ENCODE assay signal across 8 cellular contexts in genomic region chr2:65129276-65129612, GRCh38. TPM values are rescaled to one million over a fixed set of nuclear protein-coding genes. Genes with fewer than 3 reads are reported as not detected.
DNase-seq lines count a peak whose midpoint lies in the region; ATAC-seq, FAIRE-seq and TF ChIP-seq lines count a peak whose summit lies in the region.

No MANE protein-coding gene starts in this region.

- H3K27ac ChIP-seq in left ventricle myocardium inferior (replicated peaks): peak overlapping the region; percentile 97
- H3K27ac ChIP-seq in skin epidermis: peak overlapping the region; percentile 89 to 99 (median 97)

- no peak for TF ChIP-seq CTCF in left ventricle myocardium inferior (IDR thresholded peaks at IDR 0.05; ENCODE audit: borderline replicate concordance)

- no peak for FAIRE-seq in urothelium cell line (lab: Jason Lieb, UNC)

- peaks cover 46% of the 10 kb centered on the region for H3K4me1 Mint-ChIP-seq in activated CD8-positive, alpha-beta memory T cell treated with anti-CD3 and anti-CD28 coated beads, Interleukin-2, amount 10 ng/mL, durations not matched to agents 7 days and 5 days
- peaks cover 45% of the 10 kb centered on the region for H3K4me1 Mint-ChIP-seq in activated CD4-positive, alpha-beta memory T cell treated with anti-CD3 and anti-CD28 coated beads, Interleukin-2, amount 10 ng/mL, durations not matched to agents 7 days and 5 days

- DNase-seq in activated CD8-positive, alpha-beta memory T cell treated with anti-CD3 and anti-CD28 coated beads, Interleukin-2, amount 10 ng/mL, durations not matched to agents 7 days and 5 days: no peak
- no peak for DNase-seq in activated CD8-positive, alpha-beta memory T cell treated with anti-CD3 and anti-CD28 coated beads for 24 hours
- DNase-seq in activated CD4-positive, alpha-beta memory T cell treated with anti-CD3 and anti-CD28 coated beads, Interleukin-2, amount 10 ng/mL, durations not matched to agents 7 days and 5 days: no peak
- no peak for DNase-seq in left ventricle myocardium inferior
- no peak for DNase-seq in NCI-H1105 (lab: John Stamatoyannopoulos, UW)
- DNase-seq in urothelium cell line (ENCODE audit: low spot score): no peak

- no peaks in the 10 kb centered on the region for H3K27me3 ChIP-seq in left ventricle myocardium inferior (ENCODE audit: low read depth)

- H3K4me3 Mint-ChIP-seq in activated CD8-positive, alpha-beta memory T cell treated with anti-CD3 and anti-CD28 coated beads, Interleukin-2, amount 10 ng/mL, durations not matched to agents 7 days and 5 days: peak overlapping the region; percentile 95
- H3K4me3 Mint-ChIP-seq in activated CD4-positive, alpha-beta memory T cell treated with anti-CD3 and anti-CD28 coated beads, Interleukin-2, amount 10 ng/mL, durations not matched to agents 7 days and 5 days: peak overlapping the region; percentile 99

- intact Hi-C loops in left ventricle myocardium inferior (cut with micrococcal nuclease): loop anchor here (5.0 kb wide), 1 partner anchor 57 kb away; no protein-coding TSS in a partner anchor

- POLR2A ChIA-PET in activated CD4-positive, alpha-beta memory T cell treated with anti-CD3 and anti-CD28 coated beads, Interleukin-2, amount 10 ng/mL, durations not matched to agents 7 days and 5 days (lab: Charles Lee): interaction anchor here (0.6 to 3.6 kb wide), 31 partner anchors 10 to 1273 kb away, joined by 3 to 73 read pairs (median 5); partner anchors contain the start of genes ACTR2, AFTPH and CEP68

- no peaks in the 10 kb centered on the region for H3K27me3 Mint-ChIP-seq in activated CD8-positive, alpha-beta memory T cell treated with anti-CD3 and anti-CD28 coated beads, Interleukin-2, amount 10 ng/mL, durations not matched to agents 7 days and 5 days
- peaks cover 9% of the 10 kb centered on the region for H3K27me3 Mint-ChIP-seq in activated CD4-positive, alpha-beta memory T cell treated with anti-CD3 and anti-CD28 coated beads, Interleukin-2, amount 10 ng/mL, durations not matched to agents 7 days and 5 days

- no peak for ATAC-seq in activated CD8-positive, alpha-beta memory T cell treated with anti-CD3 and anti-CD28 coated beads, Interleukin-2, amount 10 ng/mL, durations not matched to agents 7 days and 5 days
- ATAC-seq in HG03196 (IDR thresholded peaks at IDR 0.05; ENCODE audit: unreplicated experiment): no peak

- H3K4me3 ChIP-seq in left ventricle myocardium inferior (peak overlapping the region; percentile 93), skin epidermis (peak overlapping the region; percentile 90 to 97 (median 93))

- H3K9me3 ChIP-seq in left ventricle myocardium inferior (replicated peaks): no peaks in the 10 kb centered on the region

- CTCF ChIA-PET in activated CD8-positive, alpha-beta memory T cell treated with anti-CD3 and anti-CD28 coated beads, Interleukin-2, amount 10 ng/mL, durations not matched to agents 7 days and 5 days (lab: Charles Lee): interaction anchor here (0.8 to 3.9 kb wide), 12 partner anchors 11 to 606 kb away, joined by 3 to 22 read pairs (median 4); partner anchors contain the start of genes ACTR2 and CEP68
- CTCF ChIA-PET in activated CD4-positive, alpha-beta memory T cell treated with anti-CD3 and anti-CD28 coated beads, Interleukin-2, amount 10 ng/mL, durations not matched to agents 7 days and 5 days (lab: Charles Lee): interaction anchor here (0.7 to 3.6 kb wide), 20 partner anchors 8 to 214 kb away, joined by 3 to 38 read pairs (median 4); partner anchors contain the start of genes ACTR2 and CEP68

- peak overlapping the region; percentile 99 for H3K27ac Mint-ChIP-seq in activated CD8-positive, alpha-beta memory T cell treated with anti-CD3 and anti-CD28 coated beads, Interleukin-2, amount 10 ng/mL, durations not matched to agents 7 days and 5 days
- H3K27ac Mint-ChIP-seq in activated CD4-positive, alpha-beta memory T cell treated with anti-CD3 and anti-CD28 coated beads, Interleukin-2, amount 10 ng/mL, durations not matched to agents 7 days and 5 days: peak overlapping the region; percentile 98

- H3K9me3 Mint-ChIP-seq in activated CD8-positive, alpha-beta memory T cell treated with anti-CD3 and anti-CD28 coated beads, Interleukin-2, amount 10 ng/mL, durations not matched to agents 7 days and 5 days (ENCODE audit: low read depth): no peaks in the 10 kb centered on the region
- no peaks in the 10 kb centered on the region for H3K9me3 Mint-ChIP-seq in activated CD4-positive, alpha-beta memory T cell treated with anti-CD3 and anti-CD28 coated beads, Interleukin-2, amount 10 ng/mL, durations not matched to agents 7 days and 5 days

- H3K36me3 Mint-ChIP-seq in activated CD8-positive, alpha-beta memory T cell treated with anti-CD3 and anti-CD28 coated beads, Interleukin-2, amount 10 ng/mL, durations not matched to agents 7 days and 5 days: peaks cover 3% of the 10 kb centered on the region
- peaks cover 23% of the 10 kb centered on the region for H3K36me3 Mint-ChIP-seq in activated CD4-positive, alpha-beta memory T cell treated with anti-CD3 and anti-CD28 coated beads, Interleukin-2, amount 10 ng/mL, durations not matched to agents 7 days and 5 days (ENCODE audit: low read depth)

- peaks cover 69% of the 10 kb centered on the region for H3K4me1 ChIP-seq in left ventricle myocardium inferior

- no peaks in the 10 kb centered on the region for H3K36me3 ChIP-seq in left ventricle myocardium inferior

RNA-seq across cellular contexts. Expression of gene RAB1A, which starts 0.7 kb away (rescaled TPM):
- 10 to 100 TPM; 58.4 to 78.3 TPM for total RNA-seq in activated CD8-positive, alpha-beta memory T cell treated with anti-CD3 and anti-CD28 coated beads, Interleukin-2, amount 10 ng/mL, durations not matched to agents 7 days and 5 days
- total RNA-seq in activated CD4-positive, alpha-beta memory T cell treated with anti-CD3 and anti-CD28 coated beads, Interleukin-2, amount 10 ng/mL, durations not matched to agents 7 days and 5 days: 10 to 100 TPM; 74.0 to 74.9 TPM
- 115 TPM for total RNA-seq in left ventricle myocardium inferior
